In genomic region chr11:60169264-60169915, GRCh38 we compare ENCODE assay signal across 8 cellular contexts.
DNase-seq lines count a peak whose midpoint lies in the region; ATAC-seq and TF ChIP-seq lines count a peak whose summit lies in the region.

No MANE protein-coding gene starts in this region.

- ATAC-seq in HG03342 (IDR thresholded peaks at IDR 0.05; ENCODE audit: unreplicated experiment): no peak

- in situ Hi-C loops in GM13977 (cut with MboI; ENCODE audit: low pct_unique_long_range_greater_than_20kb, low sequenced_read_pairs, unreplicated experiment): no loop called here

- H3K9me3 ChIP-seq in NT2/D1 (ENCODE audit: insufficient read depth, low read length): peaks cover 21% of the 10 kb centered on the region; the same call in 1 of the 2 replicates

- H3K4me3 ChIP-seq in NT2/D1 (ENCODE audit: insufficient read length, low read depth) (no peak overlapping the region), fibroblast of pulmonary artery (replicated peaks; ENCODE audit: low read depth, low read length) (no peak overlapping the region), retinal pigment epithelial cell (ENCODE audit: low read length) (no peak overlapping the region)

- peak; percentile 18 for TF ChIP-seq CTCF in GM13977 (IDR thresholded peaks at IDR 0.05; ENCODE audit: extremely low read depth, insufficient read depth, missing control alignments)
- TF ChIP-seq CTCF in fibroblast of pulmonary artery (IDR thresholded peaks at IDR 0.05; ENCODE audit: low read length, missing control alignments): peak; percentile 32
- TF ChIP-seq CTCF in retinal pigment epithelial cell (conservative IDR thresholded peaks at IDR 0.05; ENCODE audit: low read depth, low read length): peak; percentile 45

- no peaks in the 10 kb centered on the region for H3K36me3 ChIP-seq in NT2/D1 (ENCODE audit: insufficient read depth, insufficient read length, low read length)

- no peak overlapping the region for H3K9ac ChIP-seq in NT2/D1 (ENCODE audit: insufficient read length, low read depth)

- no peaks in the 10 kb centered on the region for H3K27me3 ChIP-seq in NT2/D1 (ENCODE audit: insufficient read depth, insufficient read length)

- DNase-seq in GM13977 (ENCODE audit: low spot score): no peak
- DNase-seq in NT2/D1 (ENCODE audit: low read depth, low spot score): peak; percentile 33
- DNase-seq in fibroblast of pulmonary artery (ENCODE audit: low read depth): peak; percentile 47
- no peak for DNase-seq in retinal pigment epithelial cell (ENCODE audit: low read depth)
- DNase-seq in DMS79 treated with DMSO at 0.1 percent for 48 hours (lab: John Stamatoyannopoulos, UW): no peak
- no peak for DNase-seq in globus pallidus (ENCODE audit: low spot score)
- DNase-seq in SW480 (ENCODE audit: low spot score): no peak

- H3K4me1 ChIP-seq in NT2/D1 (ENCODE audit: insufficient read depth, insufficient read length): no peaks in the 10 kb centered on the region

Comparison
In these comparisons a context has a peak if more than half of its experiments do, and no peak if none do; other contexts are left out.
1. DNase-seq: peak in NT2/D1 (single experiment) and fibroblast of pulmonary artery (single experiment); none in GM13977 (single experiment), retinal pigment epithelial cell (single experiment), DMS79 treated with DMSO at 0.1 percent for 48 hours (single experiment), globus pallidus (single experiment) and SW480 (single experiment).
2. Peak in every context shown above with its lines, with median percentiles within 50 percentile points of each other: CTCF ChIP-seq.